10 cellular contexts compared by ENCODE assay signal in the genomic region with DNA sequence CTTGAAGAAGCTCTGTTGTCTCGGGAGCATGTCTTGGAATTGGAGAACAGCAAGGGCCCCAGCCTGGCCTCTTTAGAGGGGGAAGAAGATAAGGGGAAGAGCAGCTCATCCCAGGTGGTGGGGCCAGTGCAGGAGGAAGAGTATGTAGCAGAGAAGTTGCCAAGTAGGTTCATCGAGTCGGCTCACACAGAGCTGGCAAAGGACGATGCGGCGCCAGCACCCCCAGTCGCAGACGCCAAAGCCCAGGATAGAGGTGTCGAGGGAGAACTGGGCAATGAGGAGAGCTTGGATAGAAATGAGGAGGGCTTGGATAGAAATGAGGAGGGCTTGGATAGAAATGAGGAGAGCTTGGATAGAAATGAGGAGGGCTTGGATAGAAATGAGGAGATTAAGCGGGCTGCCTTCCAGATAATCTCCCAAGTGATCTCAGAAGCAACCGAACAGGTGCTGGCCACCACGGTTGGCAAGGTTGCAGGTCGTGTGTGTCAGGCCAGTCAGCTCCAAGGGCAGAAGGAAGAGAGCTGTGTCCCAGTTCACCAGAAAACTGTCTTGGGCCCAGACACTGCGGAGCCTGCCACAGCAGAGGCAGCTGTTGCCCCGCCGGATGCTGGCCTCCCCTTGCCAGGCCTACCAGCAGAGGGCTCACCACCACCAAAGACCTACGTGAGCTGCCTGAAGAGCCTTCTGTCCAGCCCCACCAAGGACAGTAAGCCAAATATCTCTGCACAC. TPM values are rescaled to one million over a fixed set of nuclear protein-coding genes. Genes with fewer than 3 reads are reported as not detected.
DNase-seq lines count a peak whose midpoint lies in the region; ATAC-seq and TF ChIP-seq lines count a peak whose summit lies in the region.
"Had no signal": no experiment of that assay in that cellular context is flagged by ENCODE, and none has a peak within 500 bp of the region (broad histone marks: within the 10 kb centered on the region; RNA-seq: fewer than 3 reads in every experiment).

No MANE protein-coding gene starts in this region.

- H3K4me3 Mint-ChIP-seq in activated CD4-positive, alpha-beta T cell treated with anti-CD3 and anti-CD28 coated beads, Interleukin-2, amount 10 ng/mL, durations not matched to agents 24 days and 14 days: no peak overlapping the region
- H3K4me3 Mint-ChIP-seq in activated CD4-positive, alpha-beta T cell treated with anti-CD3 and anti-CD28 coated beads, Interleukin-2, amount 10 ng/mL, durations not matched to agents 7 days and 5 days: no peak overlapping the region
- H3K4me3 Mint-ChIP-seq: activated naive CD4-positive, alpha-beta T cell treated with anti-CD3 and anti-CD28 coated beads, Interleukin-2, amount 10 ng/mL, durations not matched to agents 7 days and 5 days had no signal

- CTCF ChIA-PET in activated CD4-positive, alpha-beta T cell treated with anti-CD3 and anti-CD28 coated beads, Interleukin-2, amount 10 ng/mL, durations not matched to agents 7 days and 5 days (lab: Charles Lee): interaction anchor here (1.1 to 1.3 kb wide), 4 partner anchors 10 to 137 kb away, joined by 3 read pairs; a partner anchor contains a TSS

- H3K27me3 ChIP-seq in GM06990 (replicated peaks; ENCODE audit: control insufficient read depth, insufficient read depth, low read length) (no peaks in the 10 kb centered on the region), MG63 (no peaks in the 10 kb centered on the region)

- H3K27ac Mint-ChIP-seq in activated CD4-positive, alpha-beta T cell treated with anti-CD3 and anti-CD28 coated beads, Interleukin-2, amount 10 ng/mL, durations not matched to agents 24 days and 14 days: no peak overlapping the region
- H3K27ac Mint-ChIP-seq in activated CD4-positive, alpha-beta T cell treated with anti-CD3 and anti-CD28 coated beads, Interleukin-2, amount 10 ng/mL, durations not matched to agents 7 days and 5 days: no peak overlapping the region
- H3K27ac Mint-ChIP-seq: activated naive CD4-positive, alpha-beta T cell treated with anti-CD3 and anti-CD28 coated beads, Interleukin-2, amount 10 ng/mL, durations not matched to agents 7 days and 5 days had no signal

- TF ChIP-seq CTCF in GM06990 (IDR thresholded peaks at IDR 0.05; ENCODE audit: insufficient read depth, low read length, poor library complexity, severe bottlenecking): peak; percentile 34

- H3K36me3 Mint-ChIP-seq in activated CD4-positive, alpha-beta T cell treated with anti-CD3 and anti-CD28 coated beads, Interleukin-2, amount 10 ng/mL, durations not matched to agents 24 days and 14 days (ENCODE audit: low read depth): peaks cover 2% of the 10 kb centered on the region
- no peaks in the 10 kb centered on the region for H3K36me3 Mint-ChIP-seq in activated CD4-positive, alpha-beta T cell treated with anti-CD3 and anti-CD28 coated beads, Interleukin-2, amount 10 ng/mL, durations not matched to agents 7 days and 5 days (ENCODE audit: low read depth)

- DNase-seq in GM06990 (ENCODE audit: extremely low read depth, insufficient read length): no peak
- peak; percentile 40 for DNase-seq in MG63
- DNase-seq in cerebellar cortex (ENCODE audit: low spot score): peak; percentile 87
- DNase-seq in myocyte (ENCODE audit: low read depth): peak; percentile 82
- DNase-seq in ecto neural progenitor cell (ENCODE audit: low spot score): no peak
- no peak for DNase-seq in activated CD4-positive, alpha-beta T cell treated with anti-CD3 and anti-CD28 coated beads, Interleukin-2, amount 10 ng/mL, durations not matched to agents 24 days and 14 days
- no peak for DNase-seq in activated CD4-positive, alpha-beta T cell treated with anti-CD3 and anti-CD28 coated beads, Interleukin-2, amount 10 ng/mL, durations not matched to agents 7 days and 5 days
- DNase-seq: activated naive CD4-positive, alpha-beta T cell treated with anti-CD3 and anti-CD28 coated beads, Interleukin-2, amount 10 ng/mL, durations not matched to agents 7 days and 5 days; NCI-H774 had no signal

- ATAC-seq in HG03571 (IDR thresholded peaks at IDR 0.05; ENCODE audit: unreplicated experiment): no peak

- POLR2A ChIA-PET in activated CD4-positive, alpha-beta T cell treated with anti-CD3 and anti-CD28 coated beads, Interleukin-2, amount 10 ng/mL, durations not matched to agents 7 days and 5 days (lab: Charles Lee): no interaction called here

- H3K27me3 Mint-ChIP-seq in activated CD4-positive, alpha-beta T cell treated with anti-CD3 and anti-CD28 coated beads, Interleukin-2, amount 10 ng/mL, durations not matched to agents 24 days and 14 days: no peaks in the 10 kb centered on the region
- no peaks in the 10 kb centered on the region for H3K27me3 Mint-ChIP-seq in activated CD4-positive, alpha-beta T cell treated with anti-CD3 and anti-CD28 coated beads, Interleukin-2, amount 10 ng/mL, durations not matched to agents 7 days and 5 days
- H3K27me3 Mint-ChIP-seq: activated naive CD4-positive, alpha-beta T cell treated with anti-CD3 and anti-CD28 coated beads, Interleukin-2, amount 10 ng/mL, durations not matched to agents 7 days and 5 days had no signal

- peaks cover 4% of the 10 kb centered on the region for H3K36me3 ChIP-seq in GM06990 (ENCODE audit: control insufficient read depth, insufficient read depth, low read length)
- H3K36me3 ChIP-seq in MG63: peaks cover 23% of the 10 kb centered on the region

- no peaks in the 10 kb centered on the region for H3K9me3 ChIP-seq in MG63

- H3K4me3 ChIP-seq in GM06990 (replicated peaks; ENCODE audit: low read depth, low read length) (no peak overlapping the region), MG63 (no peak overlapping the region)

- peaks cover 7% of the 10 kb centered on the region for H3K4me1 Mint-ChIP-seq in activated CD4-positive, alpha-beta T cell treated with anti-CD3 and anti-CD28 coated beads, Interleukin-2, amount 10 ng/mL, durations not matched to agents 24 days and 14 days
- H3K4me1 Mint-ChIP-seq in activated CD4-positive, alpha-beta T cell treated with anti-CD3 and anti-CD28 coated beads, Interleukin-2, amount 10 ng/mL, durations not matched to agents 7 days and 5 days: peaks cover 13% of the 10 kb centered on the region

- no peaks in the 10 kb centered on the region for H3K9me3 Mint-ChIP-seq in activated CD4-positive, alpha-beta T cell treated with anti-CD3 and anti-CD28 coated beads, Interleukin-2, amount 10 ng/mL, durations not matched to agents 24 days and 14 days
- H3K9me3 Mint-ChIP-seq in activated CD4-positive, alpha-beta T cell treated with anti-CD3 and anti-CD28 coated beads, Interleukin-2, amount 10 ng/mL, durations not matched to agents 7 days and 5 days: no peaks in the 10 kb centered on the region
- H3K9me3 Mint-ChIP-seq: activated naive CD4-positive, alpha-beta T cell treated with anti-CD3 and anti-CD28 coated beads, Interleukin-2, amount 10 ng/mL, durations not matched to agents 7 days and 5 days had no signal

- intact Hi-C loops in activated CD4-positive, alpha-beta T cell treated with anti-CD3 and anti-CD28 coated beads, Interleukin-2, amount 10 ng/mL, durations not matched to agents 24 days and 14 days (cut with micrococcal nuclease): no loop called here

RNA-seq across cellular contexts. Expression of a gene that starts 21.2 kb away (rescaled TPM):
- total RNA-seq in MG63 (2014; rRNA removed; shearing (Covaris generic); ENCODE audit: low replicate concordance): 3.4 and 7.0 TPM in 2 replicates
- total RNA-seq in myocyte: 47.4 and 49.2 TPM in 2 replicates
- 24.1 TPM for polyA plus RNA-seq in myocyte (2012)
- 54.6 and 56.8 TPM in 2 replicates for total RNA-seq in activated CD4-positive, alpha-beta T cell treated with anti-CD3 and anti-CD28 coated beads, Interleukin-2, amount 10 ng/mL, durations not matched to agents 24 days and 14 days
- 10 to 100 TPM; 25.4 to 29.7 TPM for total RNA-seq in activated CD4-positive, alpha-beta T cell treated with anti-CD3 and anti-CD28 coated beads, Interleukin-2, amount 10 ng/mL, durations not matched to agents 7 days and 5 days

Comparison
In these comparisons a context has a peak if more than half of its experiments do, and no peak if none do; other contexts are left out.
1. DNase-seq: peak in MG63 (single experiment), cerebellar cortex (single experiment) and myocyte (single experiment); none in GM06990 (single experiment), ecto neural progenitor cell (single experiment), activated CD4-positive, alpha-beta T cell treated with anti-CD3 and anti-CD28 coated beads, Interleukin-2, amount 10 ng/mL, durations not matched to agents 24 days and 14 days (single experiment) and activated CD4-positive, alpha-beta T cell treated with anti-CD3 and anti-CD28 coated beads, Interleukin-2, amount 10 ng/mL, durations not matched to agents 7 days and 5 days (single experiment).